ENCODE assay signal across 13 cellular contexts in genomic region chr15:25852696-25853524, GRCh38. TPM values are rescaled to one million over a fixed set of nuclear protein-coding genes. Genes with fewer than 3 reads are reported as not detected.
DNase-seq lines count a peak whose midpoint lies in the region; ATAC-seq and TF ChIP-seq lines count a peak whose summit lies in the region.
"Had no signal": no experiment of that assay in that cellular context is flagged by ENCODE, and none has a peak within 500 bp of the region (broad histone marks: within the 10 kb centered on the region; RNA-seq: fewer than 3 reads in every experiment).

No MANE protein-coding gene starts in this region.

- ATAC-seq in T-cell (replicated peaks in 1 of 4) (peak; percentile 13 to 28 (median 16)), GM18870 (IDR thresholded peaks at IDR 0.05; ENCODE audit: unreplicated experiment) (no peak), WTC11 (no peak)

- no peak for TF ChIP-seq CTCF in esophagus muscularis mucosa (IDR thresholded peaks at IDR 0.05)
- TF ChIP-seq CTCF in WTC11 (IDR thresholded peaks at IDR 0.05), result no peak

- 32% methylated on average over 4 of the region's 4 CpGs for WGBS in esophagus muscularis mucosa

- H3K4me3 ChIP-seq in esophagus muscularis mucosa, result no peak overlapping the region
- no peak overlapping the region for H3K4me3 ChIP-seq in subcutaneous abdominal adipose tissue (ENCODE audit: low read depth in 1 of 5, low read length in 5 of 5)

- no peak for DNase-seq in activated T-cell treated with anti-CD3 and anti-CD28 coated beads, Interleukin-2, amount 50 U/mL, for 24 hours
- DNase-seq in activated T-cell treated with anti-CD3 and anti-CD28 coated beads, Interleukin-2, amount 50 U/mL, for 1 hour, result no peak
- peak in 3 of 34 experiments; percentile 21 to 38 (median 33) for DNase-seq in T-cell
- DNase-seq in esophagus muscularis mucosa (ENCODE audit: extremely low spot score), result no peak
- no peak for DNase-seq in C1 segment of cervical spinal cord (lab: John Stamatoyannopoulos, UW)
- DNase-seq in WTC11 (ENCODE audit: low spot score), result no peak
- DNase-seq: GDM1, GOT3 had no signal

- H3K9me3 ChIP-seq in esophagus muscularis mucosa, result no peaks in the 10 kb centered on the region
- no peaks in the 10 kb centered on the region for H3K9me3 ChIP-seq in subcutaneous abdominal adipose tissue (ENCODE audit: control insufficient read depth in 5 of 5, low read length in 5 of 5)

- CTCF ChIA-PET in T-cell (lab: Charles Lee) (no interaction called here), WTC11 (lab: Charles Lee) (no interaction called here)

- peaks cover 3% of the 10 kb centered on the region for H3K9me3 Mint-ChIP-seq in activated T-cell treated with anti-CD3 and anti-CD28 coated beads, Interleukin-2, amount 50 U/mL, for 24 hours
- H3K9me3 Mint-ChIP-seq in T-cell (no peaks in the 10 kb centered on the region), WTC11 (no peaks in the 10 kb centered on the region; the same call in 1 of the 2 replicates)

- H3K36me3 ChIP-seq in esophagus muscularis mucosa, result peaks cover 0 to 10% (median 0%) of the 10 kb centered on the region in 4 donors
- H3K36me3 ChIP-seq in subcutaneous abdominal adipose tissue (ENCODE audit: control insufficient read depth in 5 of 5, insufficient read depth in 5 of 5, low read length in 5 of 5), result peaks cover 0 to 2% (median 0%) of the 10 kb centered on the region in 5 donors

- H3K27me3 Mint-ChIP-seq in activated T-cell treated with anti-CD3 and anti-CD28 coated beads, Interleukin-2, amount 50 U/mL, for 24 hours, result no peaks in the 10 kb centered on the region
- no peaks in the 10 kb centered on the region for H3K27me3 Mint-ChIP-seq in T-cell
- no peaks in the 10 kb centered on the region; the same call in 1 of the 2 replicates for H3K27me3 Mint-ChIP-seq in WTC11 (ENCODE audit: low read depth)

- peaks cover 58% of the 10 kb centered on the region for H3K36me3 Mint-ChIP-seq in activated T-cell treated with anti-CD3 and anti-CD28 coated beads, Interleukin-2, amount 50 U/mL, for 24 hours (ENCODE audit: low read depth)
- H3K36me3 Mint-ChIP-seq in T-cell (peaks cover 30% of the 10 kb centered on the region), WTC11 (no peaks in the 10 kb centered on the region)

- H3K27ac ChIP-seq in esophagus muscularis mucosa (replicated peaks in 1 of 4) (peak overlapping the region; percentile 90 to 94 (median 92)), subcutaneous abdominal adipose tissue (ENCODE audit: low read depth, low read length) (peak overlapping the region; percentile 5)
- H3K27ac ChIP-seq: KMS-11 had no signal

- peaks cover 95% of the 10 kb centered on the region for H3K4me1 Mint-ChIP-seq in activated T-cell treated with anti-CD3 and anti-CD28 coated beads, Interleukin-2, amount 50 U/mL, for 24 hours (ENCODE audit: low read depth)
- H3K4me1 Mint-ChIP-seq in T-cell (peaks cover 94 to 98% (median 94%) of the 10 kb centered on the region in 3 donors), WTC11 (peaks cover 54% of the 10 kb centered on the region)

- H3K9ac ChIP-seq in subcutaneous abdominal adipose tissue (ENCODE audit: low read length in 5 of 5), result peak overlapping the region in 2 of 5 donors; percentile 19 to 35
- H3K9ac ChIP-seq: KMS-11 had no signal

- no peak for TF ChIP-seq EP300 in esophagus muscularis mucosa (IDR thresholded peaks at IDR 0.05)

- peak overlapping the region; percentile 98 for H3K27ac Mint-ChIP-seq in activated T-cell treated with anti-CD3 and anti-CD28 coated beads, Interleukin-2, amount 50 U/mL, for 24 hours
- H3K27ac Mint-ChIP-seq in T-cell (peak overlapping the region; percentile 98 to 100), WTC11 (no peak overlapping the region)

- peak overlapping the region; percentile 40 for H3K4me3 Mint-ChIP-seq in activated T-cell treated with anti-CD3 and anti-CD28 coated beads, Interleukin-2, amount 50 U/mL, for 24 hours
- H3K4me3 Mint-ChIP-seq in T-cell, result peak overlapping the region; percentile 37 to 97 (median 44)
- H3K4me3 Mint-ChIP-seq in WTC11, result no peak overlapping the region

- POLR2A ChIA-PET in T-cell (lab: Charles Lee) (no interaction called here), WTC11 (lab: Charles Lee) (no interaction called here)

- H3K27me3 ChIP-seq in esophagus muscularis mucosa (no peaks in the 10 kb centered on the region), subcutaneous abdominal adipose tissue (ENCODE audit: control insufficient read depth in 5 of 5, insufficient read depth in 4 of 5, low read length in 5 of 5) (no peaks in the 10 kb centered on the region)

- TF ChIP-seq POLR2A in esophagus muscularis mucosa (IDR thresholded peaks at IDR 0.05; ENCODE audit: low read depth), result no peak

- intact Hi-C loops in esophagus muscularis mucosa (cut with DNase I), result no loop called here

- peaks cover 20 to 70% (median 68%) of the 10 kb centered on the region in 4 donors for H3K4me1 ChIP-seq in esophagus muscularis mucosa
- H3K4me1 ChIP-seq in subcutaneous abdominal adipose tissue (ENCODE audit: control insufficient read depth in 5 of 5, insufficient read depth in 5 of 5, low read length in 5 of 5), result peaks cover 5 to 48% (median 33%) of the 10 kb centered on the region in 5 donors

TF ChIP-seq in WTC11, 78 proteins besides CTCF, POLR2A, EP300 and RAD21 (continues in another document):
- TF ChIP-seq ATF6 (CRISPR knock-in tag; IDR thresholded peaks at IDR 0.05) (no peak), NR3C1 (CRISPR knock-in tag; conservative IDR thresholded peaks at IDR 0.05; ENCODE audit: low read depth) (no peak), CREB1 (CRISPR knock-in tag; IDR thresholded peaks at IDR 0.05) (no peak), E2F5 (CRISPR knock-in tag; IDR thresholded peaks at IDR 0.05) (no peak), FOXP1 (CRISPR knock-in tag; IDR thresholded peaks at IDR 0.05; ENCODE audit: borderline replicate concordance) (no peak), TCF7 (CRISPR knock-in tag; IDR thresholded peaks at IDR 0.05; ENCODE audit: low read depth) (no peak), HMGXB4 (CRISPR knock-in tag; IDR thresholded peaks at IDR 0.05) (no peak), ZNF121 (CRISPR knock-in tag; IDR thresholded peaks at IDR 0.05) (no peak)
- TF ChIP-seq, protein P1, sequence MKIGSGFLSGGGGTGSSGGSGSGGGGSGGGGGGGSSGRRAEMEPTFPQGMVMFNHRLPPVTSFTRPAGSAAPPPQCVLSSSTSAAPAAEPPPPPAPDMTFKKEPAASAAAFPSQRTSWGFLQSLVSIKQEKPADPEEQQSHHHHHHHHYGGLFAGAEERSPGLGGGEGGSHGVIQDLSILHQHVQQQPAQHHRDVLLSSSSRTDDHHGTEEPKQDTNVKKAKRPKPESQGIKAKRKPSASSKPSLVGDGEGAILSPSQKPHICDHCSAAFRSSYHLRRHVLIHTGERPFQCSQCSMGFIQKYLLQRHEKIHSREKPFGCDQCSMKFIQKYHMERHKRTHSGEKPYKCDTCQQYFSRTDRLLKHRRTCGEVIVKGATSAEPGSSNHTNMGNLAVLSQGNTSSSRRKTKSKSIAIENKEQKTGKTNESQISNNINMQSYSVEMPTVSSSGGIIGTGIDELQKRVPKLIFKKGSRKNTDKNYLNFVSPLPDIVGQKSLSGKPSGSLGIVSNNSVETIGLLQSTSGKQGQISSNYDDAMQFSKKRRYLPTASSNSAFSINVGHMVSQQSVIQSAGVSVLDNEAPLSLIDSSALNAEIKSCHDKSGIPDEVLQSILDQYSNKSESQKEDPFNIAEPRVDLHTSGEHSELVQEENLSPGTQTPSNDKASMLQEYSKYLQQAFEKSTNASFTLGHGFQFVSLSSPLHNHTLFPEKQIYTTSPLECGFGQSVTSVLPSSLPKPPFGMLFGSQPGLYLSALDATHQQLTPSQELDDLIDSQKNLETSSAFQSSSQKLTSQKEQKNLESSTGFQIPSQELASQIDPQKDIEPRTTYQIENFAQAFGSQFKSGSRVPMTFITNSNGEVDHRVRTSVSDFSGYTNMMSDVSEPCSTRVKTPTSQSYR (CRISPR knock-in tag; IDR thresholded peaks at IDR 0.05), result no peak

RNA-seq across cellular contexts. Expression of gene ATP10A, which starts 10.2 kb away (rescaled TPM):
- 10 to 100 TPM; 37.3 to 65.5 (median 53.4) TPM for total RNA-seq in T-cell
- 10 to 100 TPM; 23.9 to 51.9 (median 32.6) TPM for total RNA-seq in esophagus muscularis mucosa
- total RNA-seq in WTC11 (2021), result 2.1 to 2.4 TPM (median 2.1 TPM) in 3 replicates
- total RNA-seq: endothelial cell of umbilical vein, RPMI7951 had no signal

Comparison
In these comparisons a context has a peak if more than half of its experiments do, and no peak if none do; other contexts are left out.
1. ATAC-seq: peak in T-cell (4 of 4); none in GM18870 (single experiment) and WTC11 (single experiment).